Comparison of ENCODE assay signal across 19 cellular contexts in the genomic region with DNA sequence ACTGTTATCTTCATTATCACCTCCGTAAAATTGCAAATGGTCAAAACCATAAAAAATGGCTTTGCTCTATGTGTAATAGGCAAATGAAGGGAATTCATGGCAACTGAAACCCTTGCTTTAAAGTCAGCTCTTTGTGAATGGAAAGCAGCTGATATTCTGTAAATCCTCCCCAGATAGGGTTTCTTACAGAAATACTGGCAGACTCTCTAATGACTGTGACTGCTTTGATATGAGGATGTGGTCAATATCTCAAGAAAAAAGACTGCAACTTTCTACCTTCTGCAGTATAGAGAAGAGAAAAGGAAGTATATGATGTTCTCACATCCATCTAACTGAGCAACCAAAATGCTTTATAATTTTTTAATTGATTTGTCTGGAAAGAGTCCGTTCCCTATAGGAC.
DNase-seq lines count a peak whose midpoint lies in the region; ATAC-seq and TF ChIP-seq lines count a peak whose summit lies in the region.
"Had no signal": no experiment of that assay in that cellular context is flagged by ENCODE, and none has a peak within 500 bp of the region (broad histone marks: within the 10 kb centered on the region; RNA-seq: fewer than 3 reads in every experiment).

No MANE protein-coding gene starts in this region.

- peak overlapping the region; percentile 74 for H3K27ac Mint-ChIP-seq in activated CD8-positive, alpha-beta memory T cell treated with anti-CD3 and anti-CD28 coated beads, Interleukin-2, amount 10 ng/mL, durations not matched to agents 7 days and 5 days
- H3K27ac Mint-ChIP-seq in activated naive CD8-positive, alpha-beta T cell treated with anti-CD3 and anti-CD28 coated beads, Interleukin-2, amount 10 ng/mL, durations not matched to agents 7 days and 5 days = peak overlapping the region; percentile 95
- H3K27ac Mint-ChIP-seq in stimulated activated memory B cell treated with anti-CD40 and anti-IgM and Interleukin-4, amounts not matched to agents 10 μg/mL and 1 μg/mL and 100 μg/mL, for 72 hours = no peak overlapping the region

- no peak overlapping the region for H3K9ac ChIP-seq in MM.1S (ENCODE audit: low read length)

- no peaks in the 10 kb centered on the region for H3K9me2 ChIP-seq in MM.1S (replicated peaks; ENCODE audit: insufficient read depth, low read length)

- TF ChIP-seq POLR2A in lower leg skin (IDR thresholded peaks at IDR 0.05) = no peak

- H3K79me2 ChIP-seq in MM.1S (ENCODE audit: low read length) = no peaks in the 10 kb centered on the region

- H3F3A ChIP-seq in MM.1S (ENCODE audit: insufficient read depth, low read length) = peaks cover 14% of the 10 kb centered on the region; the same call in 1 of the 2 replicates

- H3K36me3 Mint-ChIP-seq in activated CD8-positive, alpha-beta memory T cell treated with anti-CD3 and anti-CD28 coated beads, Interleukin-2, amount 10 ng/mL, durations not matched to agents 7 days and 5 days = no peaks in the 10 kb centered on the region
- peaks cover 8% of the 10 kb centered on the region for H3K36me3 Mint-ChIP-seq in activated naive CD8-positive, alpha-beta T cell treated with anti-CD3 and anti-CD28 coated beads, Interleukin-2, amount 10 ng/mL, durations not matched to agents 7 days and 5 days
- H3K36me3 Mint-ChIP-seq in stimulated activated memory B cell treated with anti-CD40 and anti-IgM and Interleukin-4, amounts not matched to agents 10 μg/mL and 1 μg/mL and 100 μg/mL, for 72 hours = no peaks in the 10 kb centered on the region

- peaks cover 18% of the 10 kb centered on the region for H3K4me1 ChIP-seq in MM.1S (ENCODE audit: low read length)
- H3K4me1 ChIP-seq: breast epithelium had no signal

- H3K4me1 Mint-ChIP-seq in activated CD8-positive, alpha-beta memory T cell treated with anti-CD3 and anti-CD28 coated beads, Interleukin-2, amount 10 ng/mL, durations not matched to agents 7 days and 5 days = peaks cover 49% of the 10 kb centered on the region
- peaks cover 48% of the 10 kb centered on the region for H3K4me1 Mint-ChIP-seq in activated naive CD8-positive, alpha-beta T cell treated with anti-CD3 and anti-CD28 coated beads, Interleukin-2, amount 10 ng/mL, durations not matched to agents 7 days and 5 days
- H3K4me1 Mint-ChIP-seq in stimulated activated memory B cell treated with anti-CD40 and anti-IgM and Interleukin-4, amounts not matched to agents 10 μg/mL and 1 μg/mL and 100 μg/mL, for 72 hours = peaks cover 15% of the 10 kb centered on the region

- H3K4me3 ChIP-seq in MM.1S (ENCODE audit: low read length) = no peak overlapping the region
- no peak overlapping the region for H3K4me3 ChIP-seq in lower leg skin (ENCODE audit: low read depth, poor library complexity, severe bottlenecking)
- H3K4me3 ChIP-seq: breast epithelium, heart right ventricle, MG63, upper lobe of left lung had no signal

- peaks cover 6% of the 10 kb centered on the region for H3K27me3 Mint-ChIP-seq in activated CD8-positive, alpha-beta memory T cell treated with anti-CD3 and anti-CD28 coated beads, Interleukin-2, amount 10 ng/mL, durations not matched to agents 7 days and 5 days
- no peaks in the 10 kb centered on the region for H3K27me3 Mint-ChIP-seq in activated naive CD8-positive, alpha-beta T cell treated with anti-CD3 and anti-CD28 coated beads, Interleukin-2, amount 10 ng/mL, durations not matched to agents 7 days and 5 days
- no peaks in the 10 kb centered on the region for H3K27me3 Mint-ChIP-seq in stimulated activated memory B cell treated with anti-CD40 and anti-IgM and Interleukin-4, amounts not matched to agents 10 μg/mL and 1 μg/mL and 100 μg/mL, for 72 hours

- no peaks in the 10 kb centered on the region for H3K27me3 ChIP-seq in MM.1S (replicated peaks; ENCODE audit: insufficient read depth, low read length)
- H3K27me3 ChIP-seq: breast epithelium, heart right ventricle, MG63, upper lobe of left lung had no signal

- peak; percentile 41 for ATAC-seq in activated CD8-positive, alpha-beta memory T cell treated with anti-CD3 and anti-CD28 coated beads, Interleukin-2, amount 10 ng/mL, durations not matched to agents 7 days and 5 days
- ATAC-seq in activated naive CD8-positive, alpha-beta T cell treated with anti-CD3 and anti-CD28 coated beads, Interleukin-2, amount 10 ng/mL, durations not matched to agents 7 days and 5 days (ENCODE audit: low read depth) = peak; percentile 82
- peak; percentile 63 for ATAC-seq in stimulated activated memory B cell treated with anti-CD40 and anti-IgM and Interleukin-4, amounts not matched to agents 10 μg/mL and 1 μg/mL and 100 μg/mL, for 72 hours
- ATAC-seq in HG03457 (IDR thresholded peaks at IDR 0.05; ENCODE audit: unreplicated experiment) = no peak

- no peaks in the 10 kb centered on the region for H4K20me1 ChIP-seq in MM.1S (ENCODE audit: insufficient read depth, low read length)

- H2AFZ ChIP-seq in MM.1S (ENCODE audit: low read length) = no peak overlapping the region

- WGBS in lower leg skin, 2 donors = 86 to 94% methylated on average over 2 of the region's 2 CpGs

- POLR2A ChIA-PET in activated naive CD8-positive, alpha-beta T cell treated with anti-CD3 and anti-CD28 coated beads, Interleukin-2, amount 10 ng/mL, durations not matched to agents 7 days and 5 days (lab: Charles Lee) = interaction anchor here (0.7 to 1.0 kb wide), 3 partner anchors 9 to 23 kb away, joined by 3 to 4 read pairs (median 3); no protein-coding TSS in a partner anchor

- intact Hi-C loops in lower leg skin (cut with DNase I; ENCODE audit: low total_unique reads) = no loop called here

- TF ChIP-seq CTCF in MM.1S (IDR thresholded peaks at IDR 0.05; ENCODE audit: low read length) (no peak), lower leg skin (IDR thresholded peaks at IDR 0.05) (no peak)

- CTCF ChIA-PET in activated CD8-positive, alpha-beta memory T cell treated with anti-CD3 and anti-CD28 coated beads, Interleukin-2, amount 10 ng/mL, durations not matched to agents 7 days and 5 days (lab: Charles Lee) = interaction anchor here (2.0 kb wide), 1 partner anchor 113 kb away, joined by 4 read pairs; no protein-coding TSS in a partner anchor

- no peak overlapping the region for H3K4me2 ChIP-seq in MM.1S (ENCODE audit: low read depth, low read length)

- no peak overlapping the region for H3K27ac ChIP-seq in MM.1S (ENCODE audit: low read length)
- H3K27ac ChIP-seq: breast epithelium, upper lobe of left lung had no signal

- no peaks in the 10 kb centered on the region for H3K9me3 Mint-ChIP-seq in activated CD8-positive, alpha-beta memory T cell treated with anti-CD3 and anti-CD28 coated beads, Interleukin-2, amount 10 ng/mL, durations not matched to agents 7 days and 5 days (ENCODE audit: low read depth)
- peaks cover 3% of the 10 kb centered on the region for H3K9me3 Mint-ChIP-seq in activated naive CD8-positive, alpha-beta T cell treated with anti-CD3 and anti-CD28 coated beads, Interleukin-2, amount 10 ng/mL, durations not matched to agents 7 days and 5 days
- no peaks in the 10 kb centered on the region for H3K9me3 Mint-ChIP-seq in stimulated activated memory B cell treated with anti-CD40 and anti-IgM and Interleukin-4, amounts not matched to agents 10 μg/mL and 1 μg/mL and 100 μg/mL, for 72 hours

- H3K36me3 ChIP-seq in MM.1S (replicated peaks; ENCODE audit: insufficient read depth, low read length) = no peaks in the 10 kb centered on the region
- H3K36me3 ChIP-seq: breast epithelium, heart right ventricle, MG63, upper lobe of left lung had no signal

- DNase-seq in activated CD8-positive, alpha-beta memory T cell treated with anti-CD3 and anti-CD28 coated beads, Interleukin-2, amount 10 ng/mL, durations not matched to agents 7 days and 5 days = no peak
- no peak for DNase-seq in activated CD8-positive, alpha-beta memory T cell treated with anti-CD3 and anti-CD28 coated beads, Interleukin-2, amount 50 U/mL, for 48 hours
- DNase-seq in MM.1S (peak; percentile 20), lower leg skin (ENCODE audit: low spot score in 2 of 2) (no peak), NCI-H2171 (lab: John Stamatoyannopoulos, UW) (no peak)
- no peak for DNase-seq in activated naive CD8-positive, alpha-beta T cell treated with anti-CD3 and anti-CD28 coated beads, Interleukin-2, amount 10 ng/mL, durations not matched to agents 7 days and 5 days
- DNase-seq: activated CD4-positive, alpha-beta T cell treated with anti-CD3 and anti-CD28 coated beads for 1 hour; activated effector memory CD4-positive, alpha-beta T cell treated with anti-CD3 and anti-CD28 coated beads, Interleukin-2, amount 50 U/mL, for 16 hours; Calu3; GDM1; heart right ventricle; MG63; NCI-H2081; RPMI8226; stimulated activated CD4-positive, alpha-beta T cell treated with anti-CD3 and anti-CD28 coated beads, Interleukin-4, amount 100 ng/mL, for 4 hours; upper lobe of left lung had no signal

- no peaks in the 10 kb centered on the region for H3K9me3 ChIP-seq in MM.1S (replicated peaks; ENCODE audit: insufficient read depth, low read length)
- H3K9me3 ChIP-seq: breast epithelium, heart right ventricle, MG63, upper lobe of left lung had no signal

- no peak overlapping the region for H3K4me3 Mint-ChIP-seq in activated CD8-positive, alpha-beta memory T cell treated with anti-CD3 and anti-CD28 coated beads, Interleukin-2, amount 10 ng/mL, durations not matched to agents 7 days and 5 days
- peak overlapping the region; percentile 65 for H3K4me3 Mint-ChIP-seq in activated naive CD8-positive, alpha-beta T cell treated with anti-CD3 and anti-CD28 coated beads, Interleukin-2, amount 10 ng/mL, durations not matched to agents 7 days and 5 days
- H3K4me3 Mint-ChIP-seq in stimulated activated memory B cell treated with anti-CD40 and anti-IgM and Interleukin-4, amounts not matched to agents 10 μg/mL and 1 μg/mL and 100 μg/mL, for 72 hours = no peak overlapping the region
